In genomic region chr15:89815769-89816168, GRCh38 we compare ENCODE assay signal across 17 cellular contexts. TPM values are rescaled to one million over a fixed set of nuclear protein-coding genes. Genes with fewer than 3 reads are reported as not detected.
DNase-seq lines count a peak whose midpoint lies in the region; ATAC-seq, FAIRE-seq and TF ChIP-seq lines count a peak whose summit lies in the region.
"Had no signal": no experiment of that assay in that cellular context is flagged by ENCODE, and none has a peak within 500 bp of the region (broad histone marks: within the 10 kb centered on the region; RNA-seq: fewer than 3 reads in every experiment).

No MANE protein-coding gene starts in this region.

- H3K27me3 ChIP-seq in HepG2 (ENCODE audit: control insufficient read depth in 1 of 2, insufficient read depth in 2 of 2, low read length in 2 of 2) (peaks cover 0 to 1% of the 10 kb centered on the region in 2 experiments; a peak in 1 of 5 replicates), right lobe of liver (no peaks in the 10 kb centered on the region)
- H3K27me3 ChIP-seq: testis had no signal

- H3K36me3 ChIP-seq in HepG2 (replicated peaks in 1 of 2; ENCODE audit: control insufficient read depth in 1 of 2, insufficient read depth in 2 of 2, low read length in 2 of 2) (no peaks in the 10 kb centered on the region), right lobe of liver (no peaks in the 10 kb centered on the region), kidney (ENCODE audit: control insufficient read depth in 1 of 2, insufficient read depth in 2 of 2, low read length in 2 of 2) (no peaks in the 10 kb centered on the region)

- H3K4me2 ChIP-seq in HepG2 (ENCODE audit: low read depth, low read length): no peak overlapping the region

- no peak for FAIRE-seq in HepG2 (lab: Jason Lieb, UNC)
- FAIRE-seq in kidney (lab: Jason Lieb, UNC): no peak
- FAIRE-seq: GM19239 had no signal

- H3K27ac Mint-ChIP-seq in WTC11 (no peak overlapping the region), type B pancreatic cell (no peak overlapping the region)
- H3K27ac Mint-ChIP-seq: brain had no signal

- 80% methylated on average over 3 of the region's 3 CpGs for WGBS in HepG2 (ENCODE audit: low lambda C conversion rate)
- WGBS in right lobe of liver (ENCODE audit: insufficient coverage, low coverage, low lambda C conversion rate, missing lambda C conversion rate): 84% methylated on average over 3 of the region's 3 CpGs

- peaks cover 10% of the 10 kb centered on the region for H3K36me3 Mint-ChIP-seq in WTC11
- peaks cover 6% of the 10 kb centered on the region for H3K36me3 Mint-ChIP-seq in type B pancreatic cell

- TF ChIP-seq EP300 in HepG2 (IDR thresholded peaks at IDR 0.05; ENCODE audit: low read depth in 2 of 2, low read length in 2 of 2) (no peak), HepG2 (CRISPR knock-in tag; IDR thresholded peaks at IDR 0.05; ENCODE audit: borderline replicate concordance) (no peak)

- H3K4me1 Mint-ChIP-seq in WTC11: 0 out of 2 replicates have a peak, but pooled peaks cover 3% of the 10 kb centered on the region
- H3K4me1 Mint-ChIP-seq in type B pancreatic cell (ENCODE audit: unreplicated experiment): no peaks in the 10 kb centered on the region
- H3K4me1 Mint-ChIP-seq: brain had no signal

- H3K9me3 Mint-ChIP-seq in WTC11: peaks cover 10% of the 10 kb centered on the region
- H3K9me3 Mint-ChIP-seq in type B pancreatic cell: peaks cover 5% of the 10 kb centered on the region

- ATAC-seq in HepG2 (no peak), right lobe of liver (no peak), WTC11 (no peak), HG03571 (IDR thresholded peaks at IDR 0.05; ENCODE audit: unreplicated experiment) (no peak), HG02870 (IDR thresholded peaks at IDR 0.05; ENCODE audit: unreplicated experiment) (no peak)

- CTCF ChIA-PET in HepG2 (lab: Yijun Ruan, JAX; ENCODE audit: low intra/inter-chr PET ratio, low total read pairs) (no interaction called here), WTC11 (lab: Charles Lee) (interaction anchor here (1.2 to 1.3 kb wide), 2 partner anchors 55 to 59 kb away, joined by 3 to 5 read pairs; no protein-coding TSS in a partner anchor)

- intact Hi-C loops in HepG2 (cut with micrococcal nuclease; ENCODE audit: unreplicated experiment): no loop called here
- intact Hi-C loops in right lobe of liver (cut with DNase I): no loop called here
- intact Hi-C loops in kidney (cut with DNase I): no loop called here

- no peak for DNase-seq in HepG2 (ENCODE audit: low spot score)
- DNase-seq in right lobe of liver: no peak
- DNase-seq in WTC11 (ENCODE audit: low spot score): no peak
- DNase-seq in kidney: peak; percentile 1
- no peak for DNase-seq in type B pancreatic cell (ENCODE audit: extremely low spot score, unreplicated experiment)
- DNase-seq in AG08396 (ENCODE audit: low spot score): no peak
- DNase-seq: activated CD4-positive, alpha-beta T cell treated with anti-CD3 and anti-CD28 coated beads for 1 hour; activated gamma-delta T cell; DND-41; hippocampal formation; NCI-H1105 treated with DMSO at 0.1 percent for 48 hours had no signal

- H2AFZ ChIP-seq in HepG2 (ENCODE audit: low read length): no peak overlapping the region

- H3K27me3 Mint-ChIP-seq in WTC11 (ENCODE audit: low read depth) (peaks cover 36% of the 10 kb centered on the region), type B pancreatic cell (peaks cover 39% of the 10 kb centered on the region)

- H3K4me1 ChIP-seq in HepG2 (ENCODE audit: insufficient read depth, low read length): peaks cover 64% of the 10 kb centered on the region
- H3K4me1 ChIP-seq in right lobe of liver: peaks cover 0 to 25% (median 9%) of the 10 kb centered on the region in 4 donors
- H3K4me1 ChIP-seq in kidney (ENCODE audit: control insufficient read depth in 1 of 2, insufficient read depth in 1 of 2, low read depth in 1 of 2, low read length in 2 of 2): peaks cover 0 to 2% of the 10 kb centered on the region in 2 donors

- in situ Hi-C loops in HepG2 (cut with HindIII; ENCODE audit: extremely low pct_ligation_motif_present, low pct_unique_long_range_greater_than_20kb): no loop called here

- TF ChIP-seq CTCF in HepG2 (CRISPR knock-in tag; IDR thresholded peaks at IDR 0.05): no peak
- no peak for TF ChIP-seq CTCF in right lobe of liver (IDR thresholded peaks at IDR 0.05)
- TF ChIP-seq CTCF in WTC11 (IDR thresholded peaks at IDR 0.05): no peak
- TF ChIP-seq CTCF in kidney (IDR thresholded peaks at IDR 0.05; ENCODE audit: borderline replicate concordance, extremely low read depth, insufficient read depth): no peak
- TF ChIP-seq CTCF in type B pancreatic cell (conservative IDR thresholded peaks at IDR 0.05): no peak

- H3K79me2 ChIP-seq in HepG2 (ENCODE audit: insufficient read depth, low read length): peaks cover 22% of the 10 kb centered on the region

- H3K27ac ChIP-seq in HepG2 (ENCODE audit: extremely low read length, insufficient read depth, low read length): no peak overlapping the region
- no peak overlapping the region for H3K27ac ChIP-seq in right lobe of liver
- no peak overlapping the region for H3K27ac ChIP-seq in kidney (ENCODE audit: low read depth in 2 of 2, low read length in 2 of 2)
- H3K27ac ChIP-seq: testis had no signal

- TF ChIP-seq RAD21 in HepG2 (CRISPR knock-in tag; IDR thresholded peaks at IDR 0.05): no peak

- no peak for TF ChIP-seq POLR2A in HepG2 (IDR thresholded peaks at IDR 0.05; ENCODE audit: insufficient read depth in 1 of 2, low read depth in 2 of 2, low read length in 2 of 2)
- no peak for TF ChIP-seq POLR2A in right lobe of liver (IDR thresholded peaks at IDR 0.05)

- H3K4me3 Mint-ChIP-seq in WTC11: peak overlapping the region; percentile 70
- peak overlapping the region; percentile 46 for H3K4me3 Mint-ChIP-seq in type B pancreatic cell

- H4K20me1 ChIP-seq in HepG2 (ENCODE audit: insufficient read depth, low read length): no peaks in the 10 kb centered on the region

- POLR2A ChIA-PET in HepG2 (lab: Yijun Ruan, JAX) (interaction anchor here (1.7 to 1.8 kb wide), 2 partner anchors 10 to 32 kb away, joined by 5 to 14 read pairs; no protein-coding TSS in a partner anchor), WTC11 (lab: Charles Lee) (no interaction called here)

- BruUV-seq in HepG2 (replicated peaks; lab: Mats Ljungman, UMichigan): no TSS peak

- H3K4me3 ChIP-seq in HepG2 (replicated peaks in 1 of 3; ENCODE audit: insufficient read depth in 1 of 3, low read depth in 2 of 3, low read length in 3 of 3): no peak overlapping the region
- H3K4me3 ChIP-seq in right lobe of liver: no peak overlapping the region
- H3K4me3 ChIP-seq in kidney (ENCODE audit: low read length in 2 of 2): no peak overlapping the region

- H3K9me3 ChIP-seq in HepG2 (ENCODE audit: low read length): no peaks in the 10 kb centered on the region
- H3K9me3 ChIP-seq in right lobe of liver: no peaks in the 10 kb centered on the region
- H3K9me3 ChIP-seq in kidney (ENCODE audit: control insufficient read depth in 1 of 2, low read length in 2 of 2): no peaks in the 10 kb centered on the region
- H3K9me3 ChIP-seq: testis had no signal

- no peak overlapping the region for H3K9ac ChIP-seq in HepG2 (ENCODE audit: insufficient read depth, low read depth, low read length)
- H3K9ac ChIP-seq in kidney (ENCODE audit: low read length in 2 of 2): no peak overlapping the region

RNA-seq across cellular contexts. Expression of gene ANPEP, which starts 1.1 kb away (rescaled TPM):
- total RNA-seq in HepG2 (2016; rRNA removed; fragmentation: Illumina TruSeq; extraction: Trizol): 34.6 and 60.4 TPM in 2 replicates
- 15.6 and 16.8 TPM in 2 replicates for total RNA-seq in HepG2 (2016; cell fraction: cytosol; rRNA removed; fragmentation: Illumina TruSeq; extraction: Trizol; ENCODE audit: low read depth)
- total RNA-seq in HepG2 (2016; cell fraction: insoluble cytoplasmic fraction; rRNA removed; fragmentation: Illumina TruSeq; extraction: Trizol): 26.1 and 65.2 TPM in 2 replicates
- 26.0 and 27.7 TPM in 2 replicates for total RNA-seq in HepG2 (2016; cell fraction: membrane; rRNA removed; fragmentation: Illumina TruSeq; extraction: Trizol)
- 86.6 and 113 TPM in 2 replicates for total RNA-seq in HepG2 (2016; cell fraction: nucleus; rRNA removed; fragmentation: Illumina TruSeq; extraction: Trizol)
- polyA plus RNA-seq in HepG2 (2011; rRNA removed): 91.6 and 133 TPM in 2 replicates
- polyA plus RNA-seq in HepG2 (2011; cell fraction: cytosol; rRNA removed): 71.6 and 76.1 TPM in 2 replicates
- 264 and 286 TPM in 2 replicates for polyA plus RNA-seq in HepG2 (2011; cell fraction: nucleus; rRNA removed)
- polyA plus RNA-seq in HepG2 (2012): 157 and 182 TPM in 2 replicates
- 14.0 and 14.9 TPM in 2 replicates for polyA plus RNA-seq in HepG2 (2016; cell fraction: cytosol; fragmentation: Illumina TruSeq; extraction: Trizol; ENCODE audit: low read depth)
- 44.3 and 62.9 TPM in 2 replicates for polyA plus RNA-seq in HepG2 (2016; cell fraction: insoluble cytoplasmic fraction; fragmentation: Illumina TruSeq; extraction: Trizol; ENCODE audit: low read depth)
- polyA plus RNA-seq in HepG2 (2016; cell fraction: membrane; fragmentation: Illumina TruSeq; extraction: Trizol; ENCODE audit: low read depth): 31.7 and 35.7 TPM in 2 replicates
- 327 and 338 TPM in 2 replicates for polyA plus RNA-seq in HepG2 (2016; cell fraction: nucleus; fragmentation: Illumina TruSeq; extraction: Trizol; ENCODE audit: insufficient read depth, low read depth)
- polyA minus RNA-seq in HepG2 (2011; rRNA and poly(A)+ RNA removed; ENCODE audit: low replicate concordance): 0.07 and 103 TPM in 2 replicates
- 60.8 and 79.8 TPM in 2 replicates for polyA minus RNA-seq in HepG2 (2011; cell fraction: cytosol; rRNA and poly(A)+ RNA removed)
- polyA minus RNA-seq in HepG2 (2011; cell fraction: nucleus; rRNA and poly(A)+ RNA removed): 44.8 and 60.0 TPM in 2 replicates
- total RNA-seq in right lobe of liver: 100 to 1,000 TPM; 204 to 386 (median 363) TPM
- 3.5 to 5.8 TPM (median 4.0 TPM) in 3 replicates for total RNA-seq in WTC11 (2021)
- total RNA-seq in kidney: 221 TPM
- polyA plus RNA-seq in kidney (ENCODE audit: insufficient read depth, low read depth, low replicate concordance): 242 TPM
- 56.3 and 206 TPM in 2 replicates for total RNA-seq in type B pancreatic cell (ENCODE audit: low replicate concordance)

RNA-seq across cellular contexts. Expression of gene MESP2, which starts 39.6 kb away (rescaled TPM):
- total RNA-seq in HepG2 (2016; rRNA removed; fragmentation: Illumina TruSeq; extraction: Trizol) (not detected in 2 replicates), right lobe of liver (under 1 TPM in 1 of 6 experiments, not detected in 5; 0.12 TPM), WTC11 (2021) (0.66 to 1.0 TPM (median 0.68 TPM) in 3 replicates), kidney (0.47 TPM), type B pancreatic cell (ENCODE audit: low replicate concordance) (not detected in 2 replicates)
- not detected in 2 replicates for total RNA-seq in HepG2 (2016; cell fraction: cytosol; rRNA removed; fragmentation: Illumina TruSeq; extraction: Trizol; ENCODE audit: low read depth)
- total RNA-seq in HepG2 (2016; cell fraction: insoluble cytoplasmic fraction; rRNA removed; fragmentation: Illumina TruSeq; extraction: Trizol): 0.13 TPM in 1 of 2 replicates, not detected in the other
- not detected in 2 replicates for total RNA-seq in HepG2 (2016; cell fraction: membrane; rRNA removed; fragmentation: Illumina TruSeq; extraction: Trizol)
- not detected in 2 replicates for total RNA-seq in HepG2 (2016; cell fraction: nucleus; rRNA removed; fragmentation: Illumina TruSeq; extraction: Trizol)
- polyA plus RNA-seq in HepG2 (2011; rRNA removed) (not detected in 2 replicates), kidney (ENCODE audit: insufficient read depth, low read depth, low replicate concordance) (0.24 TPM)
- not detected in 2 replicates for polyA plus RNA-seq in HepG2 (2011; cell fraction: cytosol; rRNA removed)
- not detected in 2 replicates for polyA plus RNA-seq in HepG2 (2011; cell fraction: nucleus; rRNA removed)
- not detected in 2 replicates for polyA plus RNA-seq in HepG2 (2012)
- polyA plus RNA-seq in HepG2 (2016; cell fraction: cytosol; fragmentation: Illumina TruSeq; extraction: Trizol; ENCODE audit: low read depth): not detected in 2 replicates
- not detected in 2 replicates for polyA plus RNA-seq in HepG2 (2016; cell fraction: insoluble cytoplasmic fraction; fragmentation: Illumina TruSeq; extraction: Trizol; ENCODE audit: low read depth)
- not detected in 2 replicates for polyA plus RNA-seq in HepG2 (2016; cell fraction: membrane; fragmentation: Illumina TruSeq; extraction: Trizol; ENCODE audit: low read depth)
- not detected in 2 replicates for polyA plus RNA-seq in HepG2 (2016; cell fraction: nucleus; fragmentation: Illumina TruSeq; extraction: Trizol; ENCODE audit: insufficient read depth, low read depth)
- polyA minus RNA-seq in HepG2 (2011; rRNA and poly(A)+ RNA removed; ENCODE audit: low replicate concordance): not detected in 2 replicates
- polyA minus RNA-seq in HepG2 (2011; cell fraction: cytosol; rRNA and poly(A)+ RNA removed): not detected in 2 replicates
- not detected in 2 replicates for polyA minus RNA-seq in HepG2 (2011; cell fraction: nucleus; rRNA and poly(A)+ RNA removed)
- total RNA-seq: T-helper 2 cell treated with Interferon-gamma antibody and Interleukin-4, amounts not matched to agents 100 ng/mL and 5 ng/mL, for 36 hours had no signal
